ENCODE assay signal across 16 cellular contexts in the genomic region with DNA sequence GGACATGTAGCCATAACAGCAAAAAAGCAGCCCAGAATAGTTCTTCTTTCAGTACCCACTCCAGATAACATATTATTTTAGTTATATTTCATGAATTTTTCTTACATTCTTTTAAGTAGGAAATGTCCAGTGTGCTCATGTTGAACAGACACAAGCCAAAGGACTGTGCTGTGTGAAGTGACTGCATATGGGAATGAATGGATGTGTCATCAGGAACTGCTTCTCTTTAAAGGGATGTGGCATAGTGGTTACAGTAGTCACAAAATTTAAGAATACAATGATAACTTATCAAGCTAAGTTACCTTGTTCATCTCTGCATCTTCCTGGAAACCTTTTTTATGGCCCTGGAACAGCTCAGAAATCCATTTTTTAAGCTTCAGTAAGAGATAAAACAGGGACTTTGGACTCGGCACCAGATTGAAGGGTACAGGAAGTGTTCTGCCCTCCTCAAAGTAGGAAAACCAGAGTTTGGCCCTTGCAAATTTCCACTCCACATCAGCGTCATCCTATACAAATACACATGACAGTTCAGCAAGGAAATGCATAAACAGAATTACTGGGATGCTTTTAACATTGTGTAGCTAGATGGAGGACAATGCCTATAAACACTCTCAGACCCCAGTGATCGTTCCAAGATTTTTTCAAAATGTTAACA.
DNase-seq lines count a peak whose midpoint lies in the region; ATAC-seq and TF ChIP-seq lines count a peak whose summit lies in the region.
"Had no signal": no experiment of that assay in that cellular context is flagged by ENCODE, and none has a peak within 500 bp of the region (broad histone marks: within the 10 kb centered on the region; RNA-seq: fewer than 3 reads in every experiment).

No MANE protein-coding gene starts in this region.

- no peaks in the 10 kb centered on the region for H3K9me3 ChIP-seq in PC-3 (ENCODE audit: low read length)
- H3K9me3 ChIP-seq: gastrocnemius medialis had no signal

- no peaks in the 10 kb centered on the region; the same call in 1 of the 2 replicates for H3K9me2 ChIP-seq in PC-3 (replicated peaks; ENCODE audit: low read length)

- no peaks in the 10 kb centered on the region for H3F3A ChIP-seq in PC-3 (ENCODE audit: low read length, unreplicated experiment)

- intact Hi-C loops in PC-3 (cut with micrococcal nuclease), result loop anchor here (10.0 kb wide), 1 partner anchor 154 kb away; no protein-coding TSS in a partner anchor

- H3K4me1 ChIP-seq in PC-3 (ENCODE audit: insufficient read depth, low read length), result peaks cover 5% of the 10 kb centered on the region
- H3K4me1 ChIP-seq: gastrocnemius medialis had no signal

- H3K27ac Mint-ChIP-seq in mesothelial cell of epicardium, result peak overlapping the region; percentile 36
- H3K27ac Mint-ChIP-seq: IgD-negative memory B cell; natural killer cell treated with Interleukin-12 subunit alpha and Interleukin-12 subunit beta and Interleukin-15 and Interleukin-18, amount 100 ng/mL, for 72 hours; stimulated activated naive CD8-positive, alpha-beta T cell treated with anti-CD3 and anti-CD28 coated beads, Interleukin-15, Interleukin-2, amounts not matched to agents 100 ng/mL and 50 ng/mL, for 24 hours had no signal

- H3K27me3 Mint-ChIP-seq in mesothelial cell of epicardium (ENCODE audit: low read depth), result no peaks in the 10 kb centered on the region
- H3K27me3 Mint-ChIP-seq: natural killer cell treated with Interleukin-12 subunit alpha and Interleukin-12 subunit beta and Interleukin-15 and Interleukin-18, amount 100 ng/mL, for 72 hours; stimulated activated naive CD8-positive, alpha-beta T cell treated with anti-CD3 and anti-CD28 coated beads, Interleukin-15, Interleukin-2, amounts not matched to agents 100 ng/mL and 50 ng/mL, for 24 hours had no signal

- H4K20me1 ChIP-seq in PC-3 (ENCODE audit: low read length), result no peaks in the 10 kb centered on the region

- H3K36me3 Mint-ChIP-seq in mesothelial cell of epicardium, result no peaks in the 10 kb centered on the region
- H3K36me3 Mint-ChIP-seq: natural killer cell treated with Interleukin-12 subunit alpha and Interleukin-12 subunit beta and Interleukin-15 and Interleukin-18, amount 100 ng/mL, for 72 hours had no signal

- ATAC-seq in PC-3 (peak; percentile 88), GM21529 (IDR thresholded peaks at IDR 0.05; ENCODE audit: unreplicated experiment) (no peak)
- ATAC-seq: gastrocnemius medialis; natural killer cell treated with Interleukin-12 subunit alpha and Interleukin-12 subunit beta and Interleukin-15 and Interleukin-18, amount 100 ng/mL, for 72 hours; Panc1 had no signal

- POLR2A ChIA-PET in PC-3 (lab: Charles Lee; ENCODE audit: unreplicated experiment), result no interaction called here

- H3K4me3 Mint-ChIP-seq in mesothelial cell of epicardium, result no peak overlapping the region
- H3K4me3 Mint-ChIP-seq: IgD-negative memory B cell; natural killer cell treated with Interleukin-12 subunit alpha and Interleukin-12 subunit beta and Interleukin-15 and Interleukin-18, amount 100 ng/mL, for 72 hours; stimulated activated naive CD8-positive, alpha-beta T cell treated with anti-CD3 and anti-CD28 coated beads, Interleukin-15, Interleukin-2, amounts not matched to agents 100 ng/mL and 50 ng/mL, for 24 hours had no signal

- BruUV-seq in PC-3 (replicated peaks; lab: Mats Ljungman, UMichigan), result no TSS peak

- H3K4me3 ChIP-seq in AG10803 (ENCODE audit: low read length) (no peak overlapping the region), PC-3 (ENCODE audit: low read length) (no peak overlapping the region)
- H3K4me3 ChIP-seq: gastrocnemius medialis had no signal

- H3K4me1 Mint-ChIP-seq in mesothelial cell of epicardium, result peaks cover 14% of the 10 kb centered on the region

- H3K27ac ChIP-seq in PC-3 (ENCODE audit: low read length) (no peak overlapping the region), epithelial cell of prostate (peak overlapping the region; percentile 35)
- H3K27ac ChIP-seq: gastrocnemius medialis had no signal

- H3K36me3 ChIP-seq in PC-3 (ENCODE audit: low read depth, low read length), result no peaks in the 10 kb centered on the region
- H3K36me3 ChIP-seq: gastrocnemius medialis had no signal

- CTCF ChIA-PET in PC-3 (lab: Charles Lee), result no interaction called here

- TF ChIP-seq CTCF in AG10803 (conservative IDR thresholded peaks at IDR 0.05; ENCODE audit: low read length), result no peak
- TF ChIP-seq CTCF in PC-3 (conservative IDR thresholded peaks at IDR 0.05; ENCODE audit: low read depth, low read length), result no peak
- TF ChIP-seq CTCF in mesothelial cell of epicardium (IDR thresholded peaks at IDR 0.05; ENCODE audit: unreplicated experiment), result no peak

- DNase-seq in AG10803 (ENCODE audit: low read depth) (peak; percentile 31), PC-3 (peak; percentile 45), epithelial cell of prostate (ENCODE audit: low read depth, low spot score) (no peak), mesothelial cell of epicardium (ENCODE audit: low spot score in 2 of 2, unreplicated experiment in 2 of 2) (no peak), COR-L47 (lab: John Stamatoyannopoulos, UW) (no peak), NCI-H146 (lab: John Stamatoyannopoulos, UW) (no peak), SIG-M5 treated with dmso at 0.1 percent for 504 hours (lab: John Stamatoyannopoulos, UW; ENCODE audit: unreplicated experiment) (no peak)
- DNase-seq: activated CD4-positive, alpha-beta T cell treated with anti-CD3 and anti-CD28 coated beads, Interleukin-2, amount 50 U/mL, for 1 hour; activated naive CD4-positive, alpha-beta T cell treated with anti-CD3 and anti-CD28 coated beads, Interleukin-2, amount 50 U/mL, for 16 hours; gastrocnemius medialis; NCI-H748 treated with DMSO at 0.1 percent for 48 hours had no signal

- H2AFZ ChIP-seq in PC-3 (ENCODE audit: low read length), result 0 out of 2 replicates have a peak overlapping the region, but pooled peaks have one; percentile 14

- no peak overlapping the region for H3K9ac ChIP-seq in PC-3 (ENCODE audit: low read length)

- H3K9me3 Mint-ChIP-seq in mesothelial cell of epicardium, result no peaks in the 10 kb centered on the region
- H3K9me3 Mint-ChIP-seq: stimulated activated naive CD8-positive, alpha-beta T cell treated with anti-CD3 and anti-CD28 coated beads, Interleukin-15, Interleukin-2, amounts not matched to agents 100 ng/mL and 50 ng/mL, for 24 hours had no signal

- peak overlapping the region; percentile 5 for H3K4me2 ChIP-seq in PC-3 (ENCODE audit: low read length)

- no peaks in the 10 kb centered on the region for H3K27me3 ChIP-seq in PC-3 (ENCODE audit: low read length)
- H3K27me3 ChIP-seq: gastrocnemius medialis had no signal

- no peaks in the 10 kb centered on the region for H3K79me2 ChIP-seq in PC-3 (ENCODE audit: low read length)

Comparison
In these comparisons a context has a peak if more than half of its experiments do, and no peak if none do; other contexts are left out.
1. DNase-seq: peak in AG10803 (single experiment) and PC-3 (single experiment); none in epithelial cell of prostate (single experiment), mesothelial cell of epicardium (0 of 2), COR-L47 (single experiment), NCI-H146 (single experiment) and SIG-M5 treated with dmso at 0.1 percent for 504 hours (single experiment).